Comparison of ENCODE assay signal across 18 cellular contexts in the genomic region with DNA sequence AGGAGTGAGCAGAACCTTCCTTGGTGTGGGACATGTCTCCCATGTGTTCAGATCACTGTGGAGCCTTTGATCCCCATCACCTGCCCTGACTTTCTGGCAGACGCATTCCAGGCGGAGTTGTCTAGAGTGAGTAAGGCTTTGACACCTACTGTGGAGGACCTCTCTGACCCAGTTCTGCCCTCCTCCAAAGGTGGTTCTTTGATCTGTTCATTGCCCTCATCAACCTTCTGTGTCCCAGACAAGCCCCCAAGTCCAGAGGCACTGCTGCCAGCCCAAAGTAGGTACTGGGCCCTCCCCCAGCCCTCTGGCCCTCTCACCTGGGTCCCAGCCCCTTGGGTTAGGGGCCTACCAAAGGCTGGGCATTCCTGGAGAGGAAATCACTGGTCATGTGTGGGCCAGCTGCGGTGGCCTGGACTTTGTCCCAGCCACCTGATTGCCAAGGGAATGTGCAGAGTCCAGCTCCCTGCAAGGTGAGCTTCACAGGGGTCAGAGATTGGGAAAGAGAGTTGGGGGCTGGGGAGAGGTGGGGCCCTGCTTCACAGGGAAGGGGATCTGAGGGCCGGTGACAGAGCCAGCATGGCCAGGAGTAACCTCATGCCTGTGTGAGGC.
"Had no signal": no experiment of that assay in that cellular context is flagged by ENCODE, and none has a peak within 500 bp of the region (broad histone marks: within the 10 kb centered on the region; RNA-seq: fewer than 3 reads in every experiment).

No MANE protein-coding gene starts in this region.

- H3K27me3 ChIP-seq: vagina had no signal

- H3K36me3 Mint-ChIP-seq: memory B cell had no signal

- ATAC-seq: gastroesophageal sphincter, left lung, psoas muscle, sciatic nerve had no signal

- H3K36me3 ChIP-seq: gastroesophageal sphincter, heart right ventricle, left lung, tibial artery, vagina had no signal

- H3K4me1 ChIP-seq: left lung, psoas muscle had no signal

- H3K4me3 ChIP-seq: gastroesophageal sphincter, left lung, tibial artery, vagina had no signal

- DNase-seq: activated CD4-positive, alpha-beta T cell treated with anti-CD3 and anti-CD28 coated beads for 1 hour; activated CD4-positive, alpha-beta T cell treated with anti-CD3 and anti-CD28 coated beads, Interleukin-2, amount 50 U/mL, for 4 hours; activated naive CD4-positive, alpha-beta T cell; activated T-cell treated with anti-CD3 and anti-CD28 coated beads for 4 hours; anterior cingulate cortex; erythroblast; heart right ventricle; left lung; nephron progenitor cell; psoas muscle; stimulated activated CD4-positive, alpha-beta T cell treated with anti-CD3 and anti-CD28 coated beads, Interleukin-12 subunit alpha, Interleukin-12 subunit beta, amount 100 ng/mL, for 4 hours; stimulated activated CD4-positive, alpha-beta T cell treated with anti-CD3 and anti-CD28 coated beads, Interleukin-2, amount 100 ng/mL, for 24 hours had no signal

- H3K4me3 Mint-ChIP-seq: dendritic cell treated with granulocyte-macrophage colony-stimulating factor and Interleukin-4, amounts not matched to agents 40 ng/mL and 50 ng/mL, for 4 days; memory B cell; nephron progenitor cell had no signal

- H3K9me3 Mint-ChIP-seq: dendritic cell treated with granulocyte-macrophage colony-stimulating factor and Interleukin-4, amounts not matched to agents 40 ng/mL and 50 ng/mL, for 4 days; memory B cell had no signal

- H3K9me3 ChIP-seq: gastroesophageal sphincter, heart right ventricle, left lung, psoas muscle, tibial artery, vagina had no signal

- H3K27ac Mint-ChIP-seq: dendritic cell treated with granulocyte-macrophage colony-stimulating factor and Interleukin-4, amounts not matched to agents 40 ng/mL and 50 ng/mL, for 4 days; memory B cell; nephron progenitor cell had no signal

- H3K4me1 Mint-ChIP-seq: memory B cell, nephron progenitor cell had no signal

- H3K27ac ChIP-seq: gastroesophageal sphincter, heart right ventricle, left lung, psoas muscle, tibial artery, vagina had no signal
